ENCODE assay signal across 11 cellular contexts in genomic region chr7:85074-85945, GRCh38.
A peak's percentile ranks its signal among the peaks of the same experiment; 100 is the strongest.
DNase-seq lines count a peak whose midpoint lies in the region; ATAC-seq and TF ChIP-seq lines count a peak whose summit lies in the region.
"Had no signal": no experiment of that assay in that cellular context is flagged by ENCODE, and none has a peak within 500 bp of the region (broad histone marks: within the 10 kb centered on the region; RNA-seq: fewer than 3 reads in every experiment).

No MANE protein-coding gene starts in this region.

- peak overlapping the region; percentile 62 for H3K27ac Mint-ChIP-seq in neural crest cell (ENCODE audit: unreplicated experiment)

- DNase-seq in GM03348 (ENCODE audit: low spot score), result peak; percentile 72
- peak; percentile 83 for DNase-seq in NCI-H226
- peak; percentile 61 for DNase-seq in fibroblast of mammary gland (ENCODE audit: low read depth)
- DNase-seq in neural crest cell (ENCODE audit: low read depth, low spot score), result no peak
- no peak for DNase-seq in omental fat pad (ENCODE audit: low spot score)
- no peak for DNase-seq in activated T-cell treated with anti-CD3 and anti-CD28 coated beads, Interleukin-2, amount 50 U/mL, for 48 hours
- no peak for DNase-seq in KBM-7
- no peak for DNase-seq in dermis blood vessel endothelial cell
- DNase-seq: naive B cell; NCI-H1048; stimulated activated CD8-positive, alpha-beta memory T cell treated with anti-CD3 and anti-CD28 coated beads, Interleukin-4, amount 100 ng/mL, for 48 hours had no signal

- no peak overlapping the region for H3K4me3 Mint-ChIP-seq in neural crest cell
- H3K4me3 Mint-ChIP-seq: naive B cell had no signal

- H3K9me3 Mint-ChIP-seq in neural crest cell, result no peaks in the 10 kb centered on the region
- H3K9me3 Mint-ChIP-seq: naive B cell had no signal

- in situ Hi-C loops in KBM-7 (cut with MboI; ENCODE audit: low pct_unique_long_range_greater_than_20kb, low sequenced_read_pairs), result no loop called here

- no peaks in the 10 kb centered on the region for H3K27me3 Mint-ChIP-seq in neural crest cell (ENCODE audit: low read depth)

- H3K36me3 Mint-ChIP-seq in neural crest cell (ENCODE audit: low read depth), result no peaks in the 10 kb centered on the region
- H3K36me3 Mint-ChIP-seq: naive B cell had no signal

- H3K4me3 ChIP-seq in fibroblast of mammary gland (ENCODE audit: control insufficient read depth, low read depth, low read length), result no peak overlapping the region

- no peak for TF ChIP-seq CTCF in fibroblast of mammary gland (conservative IDR thresholded peaks at IDR 0.05; ENCODE audit: control insufficient read depth, insufficient read depth, low read depth, low read length)
- no peak for TF ChIP-seq CTCF in neural crest cell (conservative IDR thresholded peaks at IDR 0.05)
- no peak for TF ChIP-seq CTCF in omental fat pad (IDR thresholded peaks at IDR 0.05)

- ATAC-seq in omental fat pad (ENCODE audit: low FRiP score), result no peak

- peaks cover 35% of the 10 kb centered on the region for H3K4me1 Mint-ChIP-seq in neural crest cell

Comparison
In these comparisons a context has a peak if more than half of its experiments do, and no peak if none do; other contexts are left out.
1. DNase-seq: peak in GM03348 (single experiment), NCI-H226 (single experiment) and fibroblast of mammary gland (single experiment); none in neural crest cell (single experiment), omental fat pad (single experiment), activated T-cell treated with anti-CD3 and anti-CD28 coated beads, Interleukin-2, amount 50 U/mL, for 48 hours (0 of 2), KBM-7 (single experiment) and dermis blood vessel endothelial cell (single experiment).